In the genomic region with DNA sequence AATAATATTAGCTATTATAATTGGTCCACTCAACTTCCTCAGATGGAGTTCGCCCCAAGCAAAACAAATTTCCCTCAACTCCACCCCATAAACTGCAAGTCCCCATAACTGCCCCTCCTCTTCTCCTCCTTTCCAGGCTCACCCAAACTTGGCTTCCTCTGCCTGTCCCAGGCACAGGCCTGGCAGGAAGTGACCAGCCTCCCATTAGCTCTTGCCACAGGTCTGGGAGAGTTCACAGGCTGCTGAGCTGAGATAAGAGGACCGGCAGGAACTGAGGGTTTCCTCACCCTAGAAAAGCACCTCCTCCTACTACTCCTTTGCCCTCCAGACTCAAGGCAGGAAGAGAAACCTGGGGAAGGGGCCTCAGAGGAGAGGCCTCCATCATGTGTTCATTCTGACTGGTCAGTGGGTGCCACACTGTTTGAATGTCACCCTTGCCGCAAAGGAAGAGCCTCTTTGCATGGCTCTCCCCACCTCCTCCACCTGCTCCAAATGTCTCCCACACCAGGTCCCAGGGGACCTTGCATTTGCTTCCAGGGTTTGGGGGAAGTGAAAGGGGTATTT, we compare ENCODE assay signal across 1 cellular context.
A peak's percentile ranks its signal among the peaks of the same experiment; 100 is the strongest.
TF ChIP-seq lines count a peak whose summit lies in the region.

No MANE protein-coding gene starts in this region.

TF ChIP-seq in K562, 482 proteins besides CTCF, POLR2A, EP300 and RAD21 (continued from another document and continues in another):
- TF ChIP-seq, protein P1, sequence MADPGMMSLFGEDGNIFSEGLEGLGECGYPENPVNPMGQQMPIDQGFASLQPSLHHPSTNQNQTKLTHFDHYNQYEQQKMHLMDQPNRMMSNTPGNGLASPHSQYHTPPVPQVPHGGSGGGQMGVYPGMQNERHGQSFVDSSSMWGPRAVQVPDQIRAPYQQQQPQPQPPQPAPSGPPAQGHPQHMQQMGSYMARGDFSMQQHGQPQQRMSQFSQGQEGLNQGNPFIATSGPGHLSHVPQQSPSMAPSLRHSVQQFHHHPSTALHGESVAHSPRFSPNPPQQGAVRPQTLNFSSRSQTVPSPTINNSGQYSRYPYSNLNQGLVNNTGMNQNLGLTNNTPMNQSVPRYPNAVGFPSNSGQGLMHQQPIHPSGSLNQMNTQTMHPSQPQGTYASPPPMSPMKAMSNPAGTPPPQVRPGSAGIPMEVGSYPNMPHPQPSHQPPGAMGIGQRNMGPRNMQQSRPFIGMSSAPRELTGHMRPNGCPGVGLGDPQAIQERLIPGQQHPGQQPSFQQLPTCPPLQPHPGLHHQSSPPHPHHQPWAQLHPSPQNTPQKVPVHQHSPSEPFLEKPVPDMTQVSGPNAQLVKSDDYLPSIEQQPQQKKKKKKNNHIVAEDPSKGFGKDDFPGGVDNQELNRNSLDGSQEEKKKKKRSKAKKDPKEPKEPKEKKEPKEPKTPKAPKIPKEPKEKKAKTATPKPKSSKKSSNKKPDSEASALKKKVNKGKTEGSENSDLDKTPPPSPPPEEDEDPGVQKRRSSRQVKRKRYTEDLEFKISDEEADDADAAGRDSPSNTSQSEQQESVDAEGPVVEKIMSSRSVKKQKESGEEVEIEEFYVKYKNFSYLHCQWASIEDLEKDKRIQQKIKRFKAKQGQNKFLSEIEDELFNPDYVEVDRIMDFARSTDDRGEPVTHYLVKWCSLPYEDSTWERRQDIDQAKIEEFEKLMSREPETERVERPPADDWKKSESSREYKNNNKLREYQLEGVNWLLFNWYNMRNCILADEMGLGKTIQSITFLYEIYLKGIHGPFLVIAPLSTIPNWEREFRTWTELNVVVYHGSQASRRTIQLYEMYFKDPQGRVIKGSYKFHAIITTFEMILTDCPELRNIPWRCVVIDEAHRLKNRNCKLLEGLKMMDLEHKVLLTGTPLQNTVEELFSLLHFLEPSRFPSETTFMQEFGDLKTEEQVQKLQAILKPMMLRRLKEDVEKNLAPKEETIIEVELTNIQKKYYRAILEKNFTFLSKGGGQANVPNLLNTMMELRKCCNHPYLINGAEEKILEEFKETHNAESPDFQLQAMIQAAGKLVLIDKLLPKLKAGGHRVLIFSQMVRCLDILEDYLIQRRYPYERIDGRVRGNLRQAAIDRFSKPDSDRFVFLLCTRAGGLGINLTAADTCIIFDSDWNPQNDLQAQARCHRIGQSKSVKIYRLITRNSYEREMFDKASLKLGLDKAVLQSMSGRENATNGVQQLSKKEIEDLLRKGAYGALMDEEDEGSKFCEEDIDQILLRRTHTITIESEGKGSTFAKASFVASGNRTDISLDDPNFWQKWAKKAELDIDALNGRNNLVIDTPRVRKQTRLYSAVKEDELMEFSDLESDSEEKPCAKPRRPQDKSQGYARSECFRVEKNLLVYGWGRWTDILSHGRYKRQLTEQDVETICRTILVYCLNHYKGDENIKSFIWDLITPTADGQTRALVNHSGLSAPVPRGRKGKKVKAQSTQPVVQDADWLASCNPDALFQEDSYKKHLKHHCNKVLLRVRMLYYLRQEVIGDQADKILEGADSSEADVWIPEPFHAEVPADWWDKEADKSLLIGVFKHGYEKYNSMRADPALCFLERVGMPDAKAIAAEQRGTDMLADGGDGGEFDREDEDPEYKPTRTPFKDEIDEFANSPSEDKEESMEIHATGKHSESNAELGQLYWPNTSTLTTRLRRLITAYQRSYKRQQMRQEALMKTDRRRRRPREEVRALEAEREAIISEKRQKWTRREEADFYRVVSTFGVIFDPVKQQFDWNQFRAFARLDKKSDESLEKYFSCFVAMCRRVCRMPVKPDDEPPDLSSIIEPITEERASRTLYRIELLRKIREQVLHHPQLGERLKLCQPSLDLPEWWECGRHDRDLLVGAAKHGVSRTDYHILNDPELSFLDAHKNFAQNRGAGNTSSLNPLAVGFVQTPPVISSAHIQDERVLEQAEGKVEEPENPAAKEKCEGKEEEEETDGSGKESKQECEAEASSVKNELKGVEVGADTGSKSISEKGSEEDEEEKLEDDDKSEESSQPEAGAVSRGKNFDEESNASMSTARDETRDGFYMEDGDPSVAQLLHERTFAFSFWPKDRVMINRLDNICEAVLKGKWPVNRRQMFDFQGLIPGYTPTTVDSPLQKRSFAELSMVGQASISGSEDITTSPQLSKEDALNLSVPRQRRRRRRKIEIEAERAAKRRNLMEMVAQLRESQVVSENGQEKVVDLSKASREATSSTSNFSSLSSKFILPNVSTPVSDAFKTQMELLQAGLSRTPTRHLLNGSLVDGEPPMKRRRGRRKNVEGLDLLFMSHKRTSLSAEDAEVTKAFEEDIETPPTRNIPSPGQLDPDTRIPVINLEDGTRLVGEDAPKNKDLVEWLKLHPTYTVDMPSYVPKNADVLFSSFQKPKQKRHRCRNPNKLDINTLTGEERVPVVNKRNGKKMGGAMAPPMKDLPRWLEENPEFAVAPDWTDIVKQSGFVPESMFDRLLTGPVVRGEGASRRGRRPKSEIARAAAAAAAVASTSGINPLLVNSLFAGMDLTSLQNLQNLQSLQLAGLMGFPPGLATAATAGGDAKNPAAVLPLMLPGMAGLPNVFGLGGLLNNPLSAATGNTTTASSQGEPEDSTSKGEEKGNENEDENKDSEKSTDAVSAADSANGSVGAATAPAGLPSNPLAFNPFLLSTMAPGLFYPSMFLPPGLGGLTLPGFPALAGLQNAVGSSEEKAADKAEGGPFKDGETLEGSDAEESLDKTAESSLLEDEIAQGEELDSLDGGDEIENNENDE (IDR thresholded peaks at IDR 0.05; ENCODE audit: low read depth, low read length): no peak
- TF ChIP-seq TRIM28 (IDR thresholded peaks at IDR 0.05) (peak; percentile 93), ZNF75A (CRISPR knock-in tag; IDR thresholded peaks at IDR 0.05) (no peak), MCM3 (IDR thresholded peaks at IDR 0.05) (no peak), ILK (tag; IDR thresholded peaks at IDR 0.05; ENCODE audit: borderline replicate concordance, low read depth) (no peak), TAF9B (IDR thresholded peaks at IDR 0.05; ENCODE audit: partially characterized antibody) (peak; percentile 47), CHD4 (IDR thresholded peaks at IDR 0.05; ENCODE audit: insufficient read depth, insufficient replicate concordance, low read depth, low read length, poor library complexity, severe bottlenecking) (no peak), TCF7L2 (IDR thresholded peaks at IDR 0.05; ENCODE audit: low read depth, low read length) (no peak), HNRNPLL (IDR thresholded peaks at IDR 0.05; ENCODE audit: low read depth, low read length, poor library complexity, severe bottlenecking) (no peak), CBX2 (IDR thresholded peaks at IDR 0.05; ENCODE audit: insufficient read depth, low read length, poor library complexity, severe bottlenecking) (no peak), PCBP2 (IDR thresholded peaks at IDR 0.05; ENCODE audit: low read depth, low read length, poor library complexity, severe bottlenecking) (no peak), PTTG1 (tag; IDR thresholded peaks at IDR 0.05; ENCODE audit: low read depth) (no peak), TRIM24 (IDR thresholded peaks at IDR 0.05) (peak; percentile 95 to 97), FOXA3 (CRISPR knock-in tag; conservative IDR thresholded peaks at IDR 0.05 in 1 of 2, IDR thresholded peaks at IDR 0.05 in 1 of 2) (no peak), ZNF165 (CRISPR knock-in tag; IDR thresholded peaks at IDR 0.05; ENCODE audit: borderline replicate concordance) (no peak), ZNF175 (CRISPR knock-in tag; IDR thresholded peaks at IDR 0.05; ENCODE audit: low read depth) (peak; percentile 93), RFX5 (IDR thresholded peaks at IDR 0.05; ENCODE audit: low read depth, low read length) (no peak), TEAD1 (CRISPR knock-in tag; IDR thresholded peaks at IDR 0.05) (peak in 1 of 2 experiments; percentile 55; a peak in 1 of 4 replicates), TAF7 (tag; IDR thresholded peaks at IDR 0.05) (no peak), ZNF695 (CRISPR knock-in tag; IDR thresholded peaks at IDR 0.05) (no peak), STAT5A (IDR thresholded peaks at IDR 0.05; ENCODE audit: borderline replicate concordance, low read length) (peak; percentile 91)
- TF ChIP-seq, protein P2, sequence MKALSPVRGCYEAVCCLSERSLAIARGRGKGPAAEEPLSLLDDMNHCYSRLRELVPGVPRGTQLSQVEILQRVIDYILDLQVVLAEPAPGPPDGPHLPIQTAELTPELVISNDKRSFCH (CRISPR knock-in tag; IDR thresholded peaks at IDR 0.05): no peak
- TF ChIP-seq, protein P2 (tag; IDR thresholded peaks at IDR 0.05): no peak; the same call in 1 of the 2 replicates
- TF ChIP-seq, protein P3, sequence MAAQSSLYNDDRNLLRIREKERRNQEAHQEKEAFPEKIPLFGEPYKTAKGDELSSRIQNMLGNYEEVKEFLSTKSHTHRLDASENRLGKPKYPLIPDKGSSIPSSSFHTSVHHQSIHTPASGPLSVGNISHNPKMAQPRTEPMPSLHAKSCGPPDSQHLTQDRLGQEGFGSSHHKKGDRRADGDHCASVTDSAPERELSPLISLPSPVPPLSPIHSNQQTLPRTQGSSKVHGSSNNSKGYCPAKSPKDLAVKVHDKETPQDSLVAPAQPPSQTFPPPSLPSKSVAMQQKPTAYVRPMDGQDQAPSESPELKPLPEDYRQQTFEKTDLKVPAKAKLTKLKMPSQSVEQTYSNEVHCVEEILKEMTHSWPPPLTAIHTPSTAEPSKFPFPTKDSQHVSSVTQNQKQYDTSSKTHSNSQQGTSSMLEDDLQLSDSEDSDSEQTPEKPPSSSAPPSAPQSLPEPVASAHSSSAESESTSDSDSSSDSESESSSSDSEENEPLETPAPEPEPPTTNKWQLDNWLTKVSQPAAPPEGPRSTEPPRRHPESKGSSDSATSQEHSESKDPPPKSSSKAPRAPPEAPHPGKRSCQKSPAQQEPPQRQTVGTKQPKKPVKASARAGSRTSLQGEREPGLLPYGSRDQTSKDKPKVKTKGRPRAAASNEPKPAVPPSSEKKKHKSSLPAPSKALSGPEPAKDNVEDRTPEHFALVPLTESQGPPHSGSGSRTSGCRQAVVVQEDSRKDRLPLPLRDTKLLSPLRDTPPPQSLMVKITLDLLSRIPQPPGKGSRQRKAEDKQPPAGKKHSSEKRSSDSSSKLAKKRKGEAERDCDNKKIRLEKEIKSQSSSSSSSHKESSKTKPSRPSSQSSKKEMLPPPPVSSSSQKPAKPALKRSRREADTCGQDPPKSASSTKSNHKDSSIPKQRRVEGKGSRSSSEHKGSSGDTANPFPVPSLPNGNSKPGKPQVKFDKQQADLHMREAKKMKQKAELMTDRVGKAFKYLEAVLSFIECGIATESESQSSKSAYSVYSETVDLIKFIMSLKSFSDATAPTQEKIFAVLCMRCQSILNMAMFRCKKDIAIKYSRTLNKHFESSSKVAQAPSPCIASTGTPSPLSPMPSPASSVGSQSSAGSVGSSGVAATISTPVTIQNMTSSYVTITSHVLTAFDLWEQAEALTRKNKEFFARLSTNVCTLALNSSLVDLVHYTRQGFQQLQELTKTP (IDR thresholded peaks at IDR 0.05; ENCODE audit: low read depth in 1 of 2, partially characterized antibody in 2 of 2): peak; percentile 45 to 89
- TF ChIP-seq, protein P4, sequence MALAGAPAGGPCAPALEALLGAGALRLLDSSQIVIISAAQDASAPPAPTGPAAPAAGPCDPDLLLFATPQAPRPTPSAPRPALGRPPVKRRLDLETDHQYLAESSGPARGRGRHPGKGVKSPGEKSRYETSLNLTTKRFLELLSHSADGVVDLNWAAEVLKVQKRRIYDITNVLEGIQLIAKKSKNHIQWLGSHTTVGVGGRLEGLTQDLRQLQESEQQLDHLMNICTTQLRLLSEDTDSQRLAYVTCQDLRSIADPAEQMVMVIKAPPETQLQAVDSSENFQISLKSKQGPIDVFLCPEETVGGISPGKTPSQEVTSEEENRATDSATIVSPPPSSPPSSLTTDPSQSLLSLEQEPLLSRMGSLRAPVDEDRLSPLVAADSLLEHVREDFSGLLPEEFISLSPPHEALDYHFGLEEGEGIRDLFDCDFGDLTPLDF (CRISPR knock-in tag; IDR thresholded peaks at IDR 0.05): no peak
- TF ChIP-seq, protein P5, sequence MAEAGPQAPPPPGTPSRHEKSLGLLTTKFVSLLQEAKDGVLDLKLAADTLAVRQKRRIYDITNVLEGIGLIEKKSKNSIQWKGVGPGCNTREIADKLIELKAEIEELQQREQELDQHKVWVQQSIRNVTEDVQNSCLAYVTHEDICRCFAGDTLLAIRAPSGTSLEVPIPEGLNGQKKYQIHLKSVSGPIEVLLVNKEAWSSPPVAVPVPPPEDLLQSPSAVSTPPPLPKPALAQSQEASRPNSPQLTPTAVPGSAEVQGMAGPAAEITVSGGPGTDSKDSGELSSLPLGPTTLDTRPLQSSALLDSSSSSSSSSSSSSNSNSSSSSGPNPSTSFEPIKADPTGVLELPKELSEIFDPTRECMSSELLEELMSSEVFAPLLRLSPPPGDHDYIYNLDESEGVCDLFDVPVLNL (CRISPR knock-in tag; IDR thresholded peaks at IDR 0.05; ENCODE audit: low read depth): peak; percentile 55; the same call in 1 of the 2 replicates
- TF ChIP-seq, protein P6, sequence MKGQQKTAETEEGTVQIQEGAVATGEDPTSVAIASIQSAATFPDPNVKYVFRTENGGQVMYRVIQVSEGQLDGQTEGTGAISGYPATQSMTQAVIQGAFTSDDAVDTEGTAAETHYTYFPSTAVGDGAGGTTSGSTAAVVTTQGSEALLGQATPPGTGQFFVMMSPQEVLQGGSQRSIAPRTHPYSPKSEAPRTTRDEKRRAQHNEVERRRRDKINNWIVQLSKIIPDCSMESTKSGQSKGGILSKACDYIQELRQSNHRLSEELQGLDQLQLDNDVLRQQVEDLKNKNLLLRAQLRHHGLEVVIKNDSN (CRISPR knock-in tag; IDR thresholded peaks at IDR 0.05): no peak
- TF ChIP-seq, protein P7, sequence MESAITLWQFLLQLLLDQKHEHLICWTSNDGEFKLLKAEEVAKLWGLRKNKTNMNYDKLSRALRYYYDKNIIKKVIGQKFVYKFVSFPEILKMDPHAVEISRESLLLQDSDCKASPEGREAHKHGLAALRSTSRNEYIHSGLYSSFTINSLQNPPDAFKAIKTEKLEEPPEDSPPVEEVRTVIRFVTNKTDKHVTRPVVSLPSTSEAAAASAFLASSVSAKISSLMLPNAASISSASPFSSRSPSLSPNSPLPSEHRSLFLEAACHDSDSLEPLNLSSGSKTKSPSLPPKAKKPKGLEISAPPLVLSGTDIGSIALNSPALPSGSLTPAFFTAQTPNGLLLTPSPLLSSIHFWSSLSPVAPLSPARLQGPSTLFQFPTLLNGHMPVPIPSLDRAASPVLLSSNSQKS (CRISPR knock-in tag; IDR thresholded peaks at IDR 0.05): no peak
